In the genomic region with DNA sequence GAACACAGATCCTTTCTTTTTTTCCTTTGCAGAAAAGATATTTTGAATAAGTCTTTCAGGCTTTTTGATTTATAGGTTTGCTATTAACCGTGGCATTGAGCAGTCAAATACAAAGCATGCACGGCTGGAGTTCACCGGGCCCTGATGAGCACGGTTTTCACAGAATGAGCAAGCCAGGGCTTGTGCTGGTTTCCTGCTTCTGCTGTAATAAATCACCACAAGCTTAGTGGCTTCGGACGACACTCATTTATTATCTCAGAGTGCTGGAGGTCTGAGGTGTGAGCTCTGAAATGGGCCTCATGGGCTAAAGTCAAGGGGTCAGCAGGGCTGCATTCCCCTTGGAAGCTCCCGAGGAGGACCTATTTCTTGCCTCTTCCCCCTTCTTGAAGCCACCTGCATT, we compare ENCODE assay signal across 9 cellular contexts.
DNase-seq lines count a peak whose midpoint lies in the region; ATAC-seq and TF ChIP-seq lines count a peak whose summit lies in the region.
"Had no signal": no experiment of that assay in that cellular context is flagged by ENCODE, and none has a peak within 500 bp of the region (broad histone marks: within the 10 kb centered on the region; RNA-seq: fewer than 3 reads in every experiment).

No MANE protein-coding gene starts in this region.

- no peak for TF ChIP-seq CTCF in GM12865 (IDR thresholded peaks at IDR 0.05; ENCODE audit: insufficient read depth, low read depth, low read length, missing control alignments)

- ATAC-seq in GM21381 (IDR thresholded peaks at IDR 0.05; ENCODE audit: unreplicated experiment), result peak; percentile 75
- ATAC-seq in HG03442 (IDR thresholded peaks at IDR 0.05; ENCODE audit: unreplicated experiment), result peak; percentile 86
- no peak for ATAC-seq in HG03439 (IDR thresholded peaks at IDR 0.05; ENCODE audit: unreplicated experiment)
- ATAC-seq: WTC11 had no signal

- peak; percentile 86 for DNase-seq in GM12865 (ENCODE audit: low read depth)
- peak; percentile 89 for DNase-seq in SHP77 treated with DMSO at 0.1 percent for 48 hours (lab: John Stamatoyannopoulos, UW)
- no peak for DNase-seq in NCI-H1048 (lab: John Stamatoyannopoulos, UW)
- DNase-seq in dermis blood vessel endothelial cell, result no peak
- no peak for DNase-seq in AG08396 (ENCODE audit: low spot score)

- H3K4me3 ChIP-seq in GM12865 (ENCODE audit: low read depth, low read length), result no peak overlapping the region

Comparison
In these comparisons a context has a peak if more than half of its experiments do, and no peak if none do; other contexts are left out.
1. DNase-seq: peak in GM12865 (single experiment) and SHP77 treated with DMSO at 0.1 percent for 48 hours (single experiment); none in NCI-H1048 (single experiment), dermis blood vessel endothelial cell (single experiment) and AG08396 (single experiment).